In genomic region chr20:38888059-38888831, GRCh38 we compare ENCODE assay signal across 1 cellular context.
TF ChIP-seq lines count a peak whose summit lies in the region.

No MANE protein-coding gene starts in this region.

TF ChIP-seq in HepG2, 621 proteins besides CTCF, POLR2A, EP300 and RAD21 (continued from another document and continues in another):
- TF ChIP-seq PAXIP1 (CRISPR knock-in tag; conservative IDR thresholded peaks at IDR 0.05) (peak; percentile 46; the same call in 1 of the 2 replicates), DZIP1 (CRISPR knock-in tag; IDR thresholded peaks at IDR 0.05) (0 out of 2 replicates have a peak, but pooled peaks have one; percentile 47), MNT (IDR thresholded peaks at IDR 0.05) (no peak), ZSCAN21 (CRISPR knock-in tag; IDR thresholded peaks at IDR 0.05; ENCODE audit: borderline replicate concordance) (no peak), JUND (CRISPR knock-in tag; IDR thresholded peaks at IDR 0.05) (0 out of 2 replicates have a peak, but pooled peaks have one; percentile 12), ZNF512B (CRISPR knock-in tag; IDR thresholded peaks at IDR 0.05; ENCODE audit: borderline replicate concordance) (peak; percentile 39; the same call in 1 of the 2 replicates), KDM4B (CRISPR knock-in tag; IDR thresholded peaks at IDR 0.05) (no peak), SETDB1 (CRISPR knock-in tag; IDR thresholded peaks at IDR 0.05; ENCODE audit: borderline replicate concordance) (no peak), ZNF609 (CRISPR knock-in tag; IDR thresholded peaks at IDR 0.05; ENCODE audit: borderline replicate concordance) (no peak), ARNT (IDR thresholded peaks at IDR 0.05) (no peak), ARHGAP35 (CRISPR knock-in tag; IDR thresholded peaks at IDR 0.05; ENCODE audit: borderline replicate concordance) (no peak), ZFX (CRISPR knock-in tag; IDR thresholded peaks at IDR 0.05; ENCODE audit: low read depth) (peak; percentile 60; the same call in 1 of the 2 replicates), HMG20B (CRISPR knock-in tag; conservative IDR thresholded peaks at IDR 0.05) (no peak), ZNF3 (CRISPR knock-in tag; IDR thresholded peaks at IDR 0.05) (no peak), EEA1 (CRISPR knock-in tag; IDR thresholded peaks at IDR 0.05; ENCODE audit: borderline replicate concordance) (no peak), IRX3 (CRISPR knock-in tag; IDR thresholded peaks at IDR 0.05; ENCODE audit: borderline replicate concordance, low read depth) (no peak), MATR3 (CRISPR knock-in tag; IDR thresholded peaks at IDR 0.05) (no peak), ZNF350 (CRISPR knock-in tag; IDR thresholded peaks at IDR 0.05; ENCODE audit: borderline replicate concordance, low read depth) (0 out of 2 replicates have a peak, but pooled peaks have one; percentile 63), ZBTB8A (CRISPR knock-in tag; IDR thresholded peaks at IDR 0.05; ENCODE audit: borderline replicate concordance, low read depth) (no peak; the same call in 1 of the 2 replicates), ZNF281 (CRISPR knock-in tag; IDR thresholded peaks at IDR 0.05; ENCODE audit: borderline replicate concordance) (peak; percentile 49; the same call in 1 of the 2 replicates), SOX5 (CRISPR knock-in tag; IDR thresholded peaks at IDR 0.05; ENCODE audit: borderline replicate concordance) (no peak), GTF2F1 (IDR thresholded peaks at IDR 0.05; ENCODE audit: low read length) (no peak), EED (CRISPR knock-in tag; IDR thresholded peaks at IDR 0.05) (0 out of 2 replicates have a peak, but pooled peaks have one; percentile 21), SIN3B (IDR thresholded peaks at IDR 0.05; ENCODE audit: low read length) (no peak), HNF4A (CRISPR knock-in tag; IDR thresholded peaks at IDR 0.05) (peak; percentile 87), ZBTB38 (CRISPR knock-in tag; IDR thresholded peaks at IDR 0.05) (no peak), ZNF572 (CRISPR knock-in tag; IDR thresholded peaks at IDR 0.05) (0 out of 2 replicates have a peak, but pooled peaks have one; percentile 29), ZNF800 (CRISPR knock-in tag; IDR thresholded peaks at IDR 0.05) (no peak), ZBTB4 (CRISPR knock-in tag; IDR thresholded peaks at IDR 0.05; ENCODE audit: borderline replicate concordance) (no peak), ZNF224 (CRISPR knock-in tag; IDR thresholded peaks at IDR 0.05) (0 out of 2 replicates have a peak, but pooled peaks have one; percentile 34)
